In the genomic region with DNA sequence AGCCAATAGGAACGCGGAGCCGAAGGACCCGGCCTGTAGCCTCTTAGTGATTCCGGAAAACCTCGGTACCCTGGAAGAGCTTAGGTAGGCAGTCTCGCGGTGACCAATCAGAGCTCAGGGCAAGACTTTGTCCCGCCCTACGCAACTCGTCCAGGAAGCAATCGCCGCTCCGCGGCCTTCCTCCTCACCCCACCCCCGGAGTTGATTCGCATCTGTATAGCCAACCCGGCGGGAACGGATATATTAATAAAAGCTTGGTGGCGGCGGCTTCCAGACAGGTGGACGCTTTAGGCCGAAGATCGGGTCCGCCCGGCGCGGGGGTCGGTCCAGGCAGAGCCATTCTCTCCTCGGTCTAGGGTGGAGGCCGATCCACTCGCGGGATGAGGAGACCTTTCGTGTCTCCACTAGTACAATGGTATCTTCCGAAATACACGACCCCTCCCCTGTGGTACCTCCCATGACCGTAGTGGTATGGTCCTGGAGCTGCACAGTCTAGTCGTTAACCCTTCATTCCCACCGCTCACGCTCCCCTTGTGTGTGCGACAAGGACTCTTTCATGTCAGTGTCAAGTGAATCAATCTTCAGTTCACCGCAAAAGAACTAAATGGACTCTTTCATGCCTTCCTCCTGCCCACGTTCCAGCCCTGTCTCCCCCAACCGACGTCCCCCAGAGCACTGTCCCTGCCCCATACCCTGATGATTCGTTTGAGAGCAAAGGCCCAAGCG, we compare ENCODE assay signal across 8 cellular contexts. TPM values are rescaled to one million over a fixed set of nuclear protein-coding genes. Genes with fewer than 3 reads are reported as not detected.
DNase-seq lines count a peak whose midpoint lies in the region; ATAC-seq and TF ChIP-seq lines count a peak whose summit lies in the region.

No MANE protein-coding gene starts in this region.

- H3K27ac ChIP-seq in DND-41 (ENCODE audit: low read length) (peak overlapping the region; percentile 78), fibroblast of lung (ENCODE audit: insufficient read depth, low read length) (peak overlapping the region; percentile 61)

- H3K4me3 ChIP-seq in DND-41 (ENCODE audit: low read depth in 1 of 2, low read length in 2 of 2) (peak overlapping the region; percentile 18 to 63), fibroblast of lung (replicated peaks in 1 of 4; ENCODE audit: control extremely low read depth in 1 of 4, insufficient read depth in 1 of 4, low read depth in 3 of 4, low read length in 4 of 4) (peak overlapping the region; percentile 44 to 77 (median 55))

- H3K36me3 ChIP-seq in DND-41 (ENCODE audit: insufficient read depth, low read length) (no peaks in the 10 kb centered on the region), fibroblast of lung (ENCODE audit: control insufficient read depth, insufficient read depth, low read length) (no peaks in the 10 kb centered on the region)

- DNase-seq in DND-41 (peak; percentile 94), Kasumi-1 (lab: John Stamatoyannopoulos, UW) (peak; percentile 92 to 93), RPMI7951 (ENCODE audit: low read depth) (peak; percentile 98), fibroblast of lung (ENCODE audit: low read depth in 2 of 2) (peak; percentile 97 to 99), naive B cell (peak; percentile 85)
- peak; percentile 53 to 84 for DNase-seq in stimulated activated effector memory CD8-positive, alpha-beta T cell treated with anti-CD3 and anti-CD28 coated beads, Interleukin-12 subunit alpha, Interleukin-12 subunit beta, amount 100 ng/mL, for 72 hours (ENCODE audit: low spot score in 2 of 2)

- no peaks in the 10 kb centered on the region for H4K20me1 ChIP-seq in DND-41 (ENCODE audit: insufficient read depth, low read length)
- H4K20me1 ChIP-seq in fibroblast of lung (ENCODE audit: control insufficient read depth, extremely low read depth, insufficient read depth, low read length): no peaks in the 10 kb centered on the region

- no peaks in the 10 kb centered on the region for H3K9me3 Mint-ChIP-seq in activated T-helper 17 cell treated with anti-CD3 and anti-CD28 coated beads, Interleukin-2, amount 50 U/mL, for 72 hours
- peaks cover 0 to 3% (median 0%) of the 10 kb centered on the region in 7 donors for H3K9me3 Mint-ChIP-seq in naive B cell
- no peaks in the 10 kb centered on the region for H3K9me3 Mint-ChIP-seq in stimulated activated effector memory CD8-positive, alpha-beta T cell treated with anti-CD3 and anti-CD28 coated beads, Interleukin-12 subunit alpha, Interleukin-12 subunit beta, amount 100 ng/mL, for 72 hours

- no peaks in the 10 kb centered on the region for H3K36me3 Mint-ChIP-seq in activated T-helper 17 cell treated with anti-CD3 and anti-CD28 coated beads, Interleukin-2, amount 50 U/mL, for 72 hours (ENCODE audit: low read depth)
- no peaks in the 10 kb centered on the region for H3K36me3 Mint-ChIP-seq in naive B cell
- peaks cover 7% of the 10 kb centered on the region for H3K36me3 Mint-ChIP-seq in stimulated activated effector memory CD8-positive, alpha-beta T cell treated with anti-CD3 and anti-CD28 coated beads, Interleukin-12 subunit alpha, Interleukin-12 subunit beta, amount 100 ng/mL, for 72 hours

- peak overlapping the region; percentile 93 for H3K27ac Mint-ChIP-seq in activated T-helper 17 cell treated with anti-CD3 and anti-CD28 coated beads, Interleukin-2, amount 50 U/mL, for 72 hours
- H3K27ac Mint-ChIP-seq in naive B cell: peak overlapping the region; percentile 85 to 97 (median 95)
- peak overlapping the region; percentile 91 for H3K27ac Mint-ChIP-seq in stimulated activated effector memory CD8-positive, alpha-beta T cell treated with anti-CD3 and anti-CD28 coated beads, Interleukin-12 subunit alpha, Interleukin-12 subunit beta, amount 100 ng/mL, for 72 hours

- no peaks in the 10 kb centered on the region for H3K27me3 Mint-ChIP-seq in activated T-helper 17 cell treated with anti-CD3 and anti-CD28 coated beads, Interleukin-2, amount 50 U/mL, for 72 hours
- no peaks in the 10 kb centered on the region for H3K27me3 Mint-ChIP-seq in naive B cell

- H3K9me3 ChIP-seq in DND-41 (ENCODE audit: insufficient read depth, low read length, severe bottlenecking) (no peaks in the 10 kb centered on the region), fibroblast of lung (ENCODE audit: control insufficient read depth, insufficient read depth, low read depth, low read length) (no peaks in the 10 kb centered on the region)

- no peaks in the 10 kb centered on the region for H3K27me3 ChIP-seq in DND-41 (ENCODE audit: insufficient read depth, low read length, poor library complexity)
- H3K27me3 ChIP-seq in fibroblast of lung (ENCODE audit: control insufficient read depth, insufficient read depth, low read length): no peaks in the 10 kb centered on the region

- ATAC-seq in DND-41 (ENCODE audit: insufficient read depth, low read depth) (peak; percentile 97), GM21825 (IDR thresholded peaks at IDR 0.05; ENCODE audit: unreplicated experiment) (peak; percentile 96), naive B cell (ENCODE audit: low read depth in 2 of 2) (peak; percentile 96)
- peak; percentile 98 for ATAC-seq in activated T-helper 17 cell treated with anti-CD3 and anti-CD28 coated beads, Interleukin-2, amount 50 U/mL, for 72 hours (replicated peaks)
- ATAC-seq in stimulated activated effector memory CD8-positive, alpha-beta T cell treated with anti-CD3 and anti-CD28 coated beads, Interleukin-12 subunit alpha, Interleukin-12 subunit beta, amount 100 ng/mL, for 72 hours: peak; percentile 98

- H2AFZ ChIP-seq in DND-41 (ENCODE audit: low read depth, low read length) (peak overlapping the region; percentile 65), fibroblast of lung (ENCODE audit: low read length) (peak overlapping the region; percentile 66)

- peak overlapping the region; percentile 78 for H3K9ac ChIP-seq in DND-41 (ENCODE audit: low read depth, low read length)
- H3K9ac ChIP-seq in fibroblast of lung (ENCODE audit: insufficient read depth, low read length): peak overlapping the region; percentile 60

- peak overlapping the region; percentile 88 for H3K4me3 Mint-ChIP-seq in activated T-helper 17 cell treated with anti-CD3 and anti-CD28 coated beads, Interleukin-2, amount 50 U/mL, for 72 hours
- peak overlapping the region; percentile 85 to 95 (median 92) for H3K4me3 Mint-ChIP-seq in naive B cell
- H3K4me3 Mint-ChIP-seq in stimulated activated effector memory CD8-positive, alpha-beta T cell treated with anti-CD3 and anti-CD28 coated beads, Interleukin-12 subunit alpha, Interleukin-12 subunit beta, amount 100 ng/mL, for 72 hours: peak overlapping the region; percentile 85

- H3K4me2 ChIP-seq in DND-41 (ENCODE audit: insufficient read depth, low read length) (peak overlapping the region; percentile 92), fibroblast of lung (ENCODE audit: extremely low read depth, insufficient read depth, low read length) (peak overlapping the region; percentile 83)

- TF ChIP-seq CTCF in DND-41 (IDR thresholded peaks at IDR 0.05; ENCODE audit: borderline replicate concordance, extremely low read depth, low read length, poor library complexity, severe bottlenecking): no peak
- no peak for TF ChIP-seq CTCF in fibroblast of lung (conservative IDR thresholded peaks at IDR 0.05 in 1 of 2, IDR thresholded peaks at IDR 0.05 in 1 of 2; ENCODE audit: low read depth in 1 of 2, low read length in 2 of 2)

- peaks cover 4% of the 10 kb centered on the region for H3K4me1 Mint-ChIP-seq in activated T-helper 17 cell treated with anti-CD3 and anti-CD28 coated beads, Interleukin-2, amount 50 U/mL, for 72 hours
- peaks cover 7 to 18% (median 7%) of the 10 kb centered on the region in 3 donors for H3K4me1 Mint-ChIP-seq in naive B cell
- H3K4me1 Mint-ChIP-seq in stimulated activated effector memory CD8-positive, alpha-beta T cell treated with anti-CD3 and anti-CD28 coated beads, Interleukin-12 subunit alpha, Interleukin-12 subunit beta, amount 100 ng/mL, for 72 hours: peaks cover 15% of the 10 kb centered on the region

- H3K4me1 ChIP-seq in DND-41 (ENCODE audit: insufficient read depth, low read length) (peaks cover 28% of the 10 kb centered on the region), fibroblast of lung (ENCODE audit: control insufficient read depth, extremely low read depth, insufficient read depth, low read length) (no peaks in the 10 kb centered on the region)

- H3K79me2 ChIP-seq in DND-41 (ENCODE audit: insufficient read depth, low read length) (peaks cover 12% of the 10 kb centered on the region), fibroblast of lung (ENCODE audit: control insufficient read depth, insufficient read depth, low read length) (no peaks in the 10 kb centered on the region)

RNA-seq across cellular contexts. Expression of gene GLOD5, which starts 24.2 kb away (rescaled TPM):
- not detected in 2 replicates for total RNA-seq in RPMI7951 (2014; rRNA removed; shearing (Covaris generic))
- total RNA-seq in activated T-helper 17 cell treated with anti-CD3 and anti-CD28 coated beads, Interleukin-2, amount 50 U/mL, for 72 hours: not detected
- not detected in 2 replicates for total RNA-seq in fibroblast of lung
- polyA plus RNA-seq in fibroblast of lung (not detected in 2 replicates), naive B cell (ENCODE audit: low read depth in 6 of 6) (not detected)
- polyA plus RNA-seq in fibroblast of lung (2012): not detected in 2 replicates
- polyA minus RNA-seq in fibroblast of lung (ENCODE audit: low replicate concordance): not detected in 2 replicates

RNA-seq across cellular contexts. Expression of gene SUV39H1, which starts 40.8 kb away (rescaled TPM):
- total RNA-seq in RPMI7951 (2014; rRNA removed; shearing (Covaris generic)): 22.3 and 27.0 TPM in 2 replicates
- total RNA-seq in activated T-helper 17 cell treated with anti-CD3 and anti-CD28 coated beads, Interleukin-2, amount 50 U/mL, for 72 hours: 10 to 100 TPM; 24.2 to 30.5 TPM
- 0.51 and 1.5 TPM in 2 replicates for total RNA-seq in fibroblast of lung
- 2.8 and 10.3 TPM in 2 replicates for polyA plus RNA-seq in fibroblast of lung
- 3.1 and 11.8 TPM in 2 replicates for polyA plus RNA-seq in fibroblast of lung (2012)
- polyA minus RNA-seq in fibroblast of lung (ENCODE audit: low replicate concordance): 11.3 and 43.3 TPM in 2 replicates
- 10 to 100 TPM in 3 of 6 donors, 1 to 10 TPM in 3; 6.6 to 13.3 (median 10.1) TPM for polyA plus RNA-seq in naive B cell (ENCODE audit: low read depth in 6 of 6)

RNA-seq across cellular contexts. Expression of gene GATA1, which starts 49.0 kb away (rescaled TPM):
- not detected in 2 replicates for total RNA-seq in RPMI7951 (2014; rRNA removed; shearing (Covaris generic))
- total RNA-seq in activated T-helper 17 cell treated with anti-CD3 and anti-CD28 coated beads, Interleukin-2, amount 50 U/mL, for 72 hours: not detected
- not detected in 2 replicates for total RNA-seq in fibroblast of lung
- 0.07 TPM in 1 of 2 replicates, not detected in the other for polyA plus RNA-seq in fibroblast of lung
- polyA plus RNA-seq in fibroblast of lung (2012): not detected in 2 replicates
- not detected in 2 replicates for polyA minus RNA-seq in fibroblast of lung (ENCODE audit: low replicate concordance)
- polyA plus RNA-seq in naive B cell (ENCODE audit: low read depth in 6 of 6): under 1 TPM in 2 of 6 donors, not detected in 4; 0.23 to 0.27 TPM

RNA-seq across cellular contexts. Expression of gene WAS, which starts 53.8 kb away (rescaled TPM):
- 0.84 and 1.5 TPM in 2 replicates for total RNA-seq in RPMI7951 (2014; rRNA removed; shearing (Covaris generic))
- total RNA-seq in activated T-helper 17 cell treated with anti-CD3 and anti-CD28 coated beads, Interleukin-2, amount 50 U/mL, for 72 hours: 100 to 1,000 TPM in 1 of 2 donors, 10 to 100 TPM in 1; 96.8 to 102 TPM
- total RNA-seq in fibroblast of lung: under 0.01 and 0.17 TPM in 2 replicates
- 0.07 and 0.09 TPM in 2 replicates for polyA plus RNA-seq in fibroblast of lung
- polyA plus RNA-seq in fibroblast of lung (2012): 0.17 and 0.21 TPM in 2 replicates
- polyA minus RNA-seq in fibroblast of lung (ENCODE audit: low replicate concordance): not detected in 2 replicates
- 10 to 100 TPM; 12.7 to 27.8 (median 19.4) TPM for polyA plus RNA-seq in naive B cell (ENCODE audit: low read depth in 6 of 6)

Comparison
In these comparisons a context has a peak if more than half of its experiments do, and no peak if none do; other contexts are left out.
1. Peak in every context shown above with its lines: DNase-seq, ATAC-seq, H3K4me3 ChIP-seq and H3K27ac ChIP-seq.